8 cellular contexts compared by ENCODE assay signal in genomic region chr12:105330283-105330937, GRCh38. TPM values are rescaled to one million over a fixed set of nuclear protein-coding genes. Genes with fewer than 3 reads are reported as not detected.
A peak's percentile ranks its signal among the peaks of the same experiment; 100 is the strongest.
DNase-seq lines count a peak whose midpoint lies in the region; ATAC-seq and TF ChIP-seq lines count a peak whose summit lies in the region.

C12orf75 (plus strand) TSS chr12:105330691; CDS start chr12:105330892, 201 bp downstream.

- peak within 1 kb of the TSS; percentile 86 for H3K27ac ChIP-seq in vagina

- peak; percentile 57 for ATAC-seq in GM18499 (IDR thresholded peaks at IDR 0.05; ENCODE audit: insufficient read depth, unreplicated experiment)
- peak; percentile 91 for ATAC-seq in HG02852 (IDR thresholded peaks at IDR 0.05; ENCODE audit: unreplicated experiment)
- peak; percentile 90 for ATAC-seq in T-helper 17 cell
- peak; percentile 91 for ATAC-seq in left ventricle myocardium superior

- DNase-seq in NCI-H146 (lab: John Stamatoyannopoulos, UW) = peak; percentile 95
- peak; percentile 72 to 80 (median 79) for DNase-seq in T-helper 17 cell
- DNase-seq in amniotic epithelial cell (ENCODE audit: low read depth) = peak; percentile 50
- DNase-seq in left ventricle myocardium superior = peak; percentile 73
- DNase-seq in putamen (ENCODE audit: low spot score) = peak; percentile 34
- no peak for DNase-seq in vagina (ENCODE audit: extremely low spot score in 2 of 2)

- no peaks in the 10 kb centered on the region for H3K9me3 ChIP-seq in T-helper 17 cell (ENCODE audit: control insufficient read depth, low read length, poor library complexity, severe bottlenecking)
- H3K9me3 ChIP-seq in vagina = no peaks in the 10 kb centered on the region

- H3K36me3 Mint-ChIP-seq in T-helper 17 cell (ENCODE audit: low read depth) = no peaks in the 10 kb centered on the region

- no peaks in the 10 kb centered on the region for H3K36me3 ChIP-seq in vagina

- peaks cover 40% of the 10 kb centered on the region for H3K4me1 Mint-ChIP-seq in T-helper 17 cell

- intact Hi-C loops in left ventricle myocardium superior (cut with micrococcal nuclease) (no loop called here), vagina (cut with DNase I) (no loop called here)

- TF ChIP-seq POLR2A in vagina (IDR thresholded peaks at IDR 0.05) = peak in 1 of 2 donors; percentile 22

- peak within 1 kb of the TSS; percentile 91 for H3K4me3 Mint-ChIP-seq in T-helper 17 cell

- no peak for TF ChIP-seq CTCF in vagina (IDR thresholded peaks at IDR 0.05)

- H3K27me3 Mint-ChIP-seq in T-helper 17 cell = no peaks in the 10 kb centered on the region

- H3K4me1 ChIP-seq in vagina = peaks cover 39% of the 10 kb centered on the region

- peak within 1 kb of the TSS; percentile 85 to 96 for H3K4me3 ChIP-seq in vagina

- no peaks in the 10 kb centered on the region for H3K27me3 ChIP-seq in vagina

- H3K27ac Mint-ChIP-seq in T-helper 17 cell = peak within 1 kb of the TSS; percentile 83

RNA-seq across cellular contexts. Expression of gene C12orf75, which starts in this region (rescaled TPM):
- total RNA-seq in T-helper 17 cell (10 to 100 TPM; 33.2 to 41.3 TPM), left ventricle myocardium superior (1.8 TPM), vagina (131 TPM)

Comparison
In these comparisons a context has a peak if more than half of its experiments do, and no peak if none do; other contexts are left out.
1. RNA of gene C12orf75 (total RNA-seq): 131 TPM in vagina (single experiment) and 33.2 to 41.3 TPM in T-helper 17 cell; 1.8 TPM in left ventricle myocardium superior (single experiment); every median in the first group is over 10 times any median in the second.
2. DNase-seq: peak in NCI-H146 (single experiment), T-helper 17 cell (3 of 3), amniotic epithelial cell (single experiment), left ventricle myocardium superior (single experiment) and putamen (single experiment); none in vagina (0 of 2).
3. Peak in every context shown above with its lines, with median percentiles within 50 percentile points of each other: ATAC-seq.